In the genomic region with DNA sequence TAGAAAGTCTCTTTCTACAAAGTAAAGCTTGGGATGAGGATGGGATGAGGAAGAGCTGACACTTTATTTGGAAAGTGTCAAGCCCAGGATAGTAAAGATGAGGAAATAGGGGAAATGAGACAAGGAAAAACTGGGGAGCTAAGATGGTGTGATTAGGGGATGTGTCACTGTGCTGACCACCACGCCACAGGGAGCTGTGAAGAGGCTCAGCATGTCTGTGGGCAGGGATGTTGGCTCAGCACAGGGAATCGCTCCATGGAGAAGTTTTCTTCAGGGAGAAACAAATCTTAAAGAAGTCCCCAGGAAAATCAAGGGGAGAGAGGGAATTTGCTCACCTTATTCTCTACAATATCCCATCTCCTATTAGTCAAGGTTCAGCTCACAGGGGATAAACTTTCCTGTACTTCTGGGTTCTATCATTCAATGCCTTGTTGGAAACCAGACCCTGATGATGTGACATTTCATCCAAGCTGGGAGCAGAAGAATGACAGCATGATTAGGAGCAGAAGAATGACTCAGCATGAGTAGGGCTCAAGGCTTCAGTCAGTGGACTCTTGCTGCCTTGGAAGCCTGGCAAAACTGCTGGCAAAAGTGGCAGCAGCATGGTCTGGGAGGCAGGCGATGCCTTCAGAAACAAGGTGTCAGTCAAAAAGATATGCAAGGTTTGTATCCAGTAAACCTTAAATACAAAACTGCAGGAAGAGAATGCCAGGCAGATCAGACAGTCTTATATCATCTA, we compare ENCODE assay signal across 1 cellular context.
TF ChIP-seq lines count a peak whose summit lies in the region.

No MANE protein-coding gene starts in this region.

TF ChIP-seq in SK-N-SH, 30 proteins besides CTCF, POLR2A, EP300 and RAD21:
- TF ChIP-seq TCF12 (IDR thresholded peaks at IDR 0.05) = peak; percentile 89
- TF ChIP-seq, protein P1, sequence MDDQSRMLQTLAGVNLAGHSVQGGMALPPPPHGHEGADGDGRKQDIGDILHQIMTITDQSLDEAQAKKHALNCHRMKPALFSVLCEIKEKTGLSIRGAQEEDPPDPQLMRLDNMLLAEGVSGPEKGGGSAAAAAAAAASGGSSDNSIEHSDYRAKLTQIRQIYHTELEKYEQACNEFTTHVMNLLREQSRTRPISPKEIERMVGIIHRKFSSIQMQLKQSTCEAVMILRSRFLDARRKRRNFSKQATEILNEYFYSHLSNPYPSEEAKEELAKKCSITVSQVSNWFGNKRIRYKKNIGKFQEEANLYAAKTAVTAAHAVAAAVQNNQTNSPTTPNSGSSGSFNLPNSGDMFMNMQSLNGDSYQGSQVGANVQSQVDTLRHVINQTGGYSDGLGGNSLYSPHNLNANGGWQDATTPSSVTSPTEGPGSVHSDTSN (IDR thresholded peaks at IDR 0.05) = peak; percentile 90
- TF ChIP-seq, protein P2, sequence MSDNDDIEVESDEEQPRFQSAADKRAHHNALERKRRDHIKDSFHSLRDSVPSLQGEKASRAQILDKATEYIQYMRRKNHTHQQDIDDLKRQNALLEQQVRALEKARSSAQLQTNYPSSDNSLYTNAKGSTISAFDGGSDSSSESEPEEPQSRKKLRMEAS (IDR thresholded peaks at IDR 0.05; ENCODE audit: low read depth) = peak; percentile 62; the same call in 1 of the 2 replicates
- no peak for TF ChIP-seq RCOR1 (IDR thresholded peaks at IDR 0.05; ENCODE audit: low read length)
- peak; percentile 57; the same call in 1 of the 2 replicates for TF ChIP-seq FOSL2 (IDR thresholded peaks at IDR 0.05; ENCODE audit: borderline replicate concordance, low read depth)
- peak; percentile 51 for TF ChIP-seq JUND (IDR thresholded peaks at IDR 0.05)
